ENCODE assay signal across 30 cellular contexts in the genomic region with DNA sequence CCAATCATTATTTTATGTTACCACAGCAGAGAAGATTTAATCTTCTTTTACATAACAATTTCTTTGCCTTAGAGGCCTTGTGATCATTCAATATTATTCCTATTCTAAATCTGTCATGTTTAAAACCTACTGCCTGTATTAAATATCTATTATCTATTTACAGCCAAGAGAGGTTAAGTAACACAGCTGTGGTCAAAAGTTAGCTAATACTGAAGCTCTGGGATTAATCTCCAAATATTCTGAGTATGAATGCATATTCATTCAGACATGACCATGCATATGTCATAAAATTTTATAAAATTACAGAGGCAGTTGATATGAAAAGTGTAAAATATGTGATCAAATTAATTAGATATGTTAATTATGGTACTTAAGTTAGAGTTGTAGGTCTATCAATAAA.
"Had no signal": no experiment of that assay in that cellular context is flagged by ENCODE, and none has a peak within 500 bp of the region (broad histone marks: within the 10 kb centered on the region; RNA-seq: fewer than 3 reads in every experiment).

No MANE protein-coding gene starts in this region.

- H3K9ac ChIP-seq: neural progenitor cell, parathyroid adenoma had no signal

- H3K9me3 ChIP-seq: ovary, right lobe of liver, testis had no signal

- H2AFZ ChIP-seq: neural progenitor cell, parathyroid adenoma had no signal

- FAIRE-seq: urothelium cell line had no signal

- H3K4me2 ChIP-seq: neural progenitor cell, smooth muscle cell had no signal

- H3K79me2 ChIP-seq: parathyroid adenoma had no signal

- DNase-seq: naive thymus-derived CD4-positive, alpha-beta T cell; natural killer cell; occipital lobe; ovary; posterior cingulate gyrus; psoas muscle; right cardiac atrium; right lobe of liver; sigmoid colon; spleen; stimulated activated CD4-positive, alpha-beta T cell treated with anti-CD3 and anti-CD28 coated beads, Interleukin-12 subunit alpha, Interleukin-12 subunit beta, amount 100 ng/mL, for 4 hours; stimulated activated CD4-positive, alpha-beta T cell treated with anti-CD3 and anti-CD28 coated beads, Interleukin-1b, Interleukin-23, amount 100 ng/mL, for 48 hours; stimulated activated CD4-positive, alpha-beta T cell treated with anti-CD3 and anti-CD28 coated beads, Interleukin-4, amount 100 ng/mL, for 1 hour; stimulated activated CD4-positive, alpha-beta T cell treated with anti-CD3 and anti-CD28 coated beads, Interleukin-4, amount 100 ng/mL, for 4 hours; stimulated activated CD8-positive, alpha-beta memory T cell treated with anti-CD3 and anti-CD28 coated beads, Interleukin-4, amount 100 ng/mL, for 48 hours; stimulated activated naive CD4-positive, alpha-beta T cell; stimulated activated naive CD8-positive, alpha-beta T cell treated with anti-CD3 and anti-CD28 coated beads, Interleukin-15, amount 100 ng/mL, for 72 hours; stimulated activated naive CD8-positive, alpha-beta T cell treated with anti-CD3 and anti-CD28 coated beads, Interleukin-15, Interleukin-2, amounts not matched to agents 100 U/mL and 50 U/mL, for 24 hours; substantia nigra; testis; tibial artery; trophoblast cell; upper lobe of left lung had no signal

- ATAC-seq: naive thymus-derived CD4-positive, alpha-beta T cell; natural killer cell; psoas muscle; right cardiac atrium; right lobe of liver; stimulated activated memory B cell treated with anti-CD40 and anti-IgM and Interleukin-4, amounts not matched to agents 10 μg/mL and 1 μg/mL and 100 μg/mL, for 72 hours; stimulated activated naive CD8-positive, alpha-beta T cell treated with anti-CD3 and anti-CD28 coated beads, Interleukin-15, amount 100 ng/mL, for 72 hours; stimulated activated naive CD8-positive, alpha-beta T cell treated with anti-CD3 and anti-CD28 coated beads, Interleukin-15, Interleukin-2, amounts not matched to agents 100 U/mL and 50 U/mL, for 24 hours had no signal

- H3K4me3 ChIP-seq: neural progenitor cell, ovary, psoas muscle, right lobe of liver, sigmoid colon, skin epidermis, smooth muscle cell, spleen, suprapubic skin, testis, tibial artery, upper lobe of left lung had no signal

- H3K27ac ChIP-seq: neural progenitor cell, ovary, parathyroid adenoma, psoas muscle, right lobe of liver, sigmoid colon, skin epidermis, spleen, suprapubic skin, testis, tibial artery, upper lobe of left lung had no signal

- H3K4me1 ChIP-seq: neural progenitor cell, parathyroid adenoma, psoas muscle, right lobe of liver, spleen, suprapubic skin, testis, tibial artery, upper lobe of left lung had no signal

- H3K27me3 ChIP-seq: neural progenitor cell, ovary, right lobe of liver, sigmoid colon, spleen, suprapubic skin, testis, tibial artery, upper lobe of left lung had no signal

- H3K36me3 ChIP-seq: ovary, right lobe of liver, sigmoid colon, suprapubic skin, upper lobe of left lung had no signal
